18 cellular contexts compared by ENCODE assay signal in the genomic region with DNA sequence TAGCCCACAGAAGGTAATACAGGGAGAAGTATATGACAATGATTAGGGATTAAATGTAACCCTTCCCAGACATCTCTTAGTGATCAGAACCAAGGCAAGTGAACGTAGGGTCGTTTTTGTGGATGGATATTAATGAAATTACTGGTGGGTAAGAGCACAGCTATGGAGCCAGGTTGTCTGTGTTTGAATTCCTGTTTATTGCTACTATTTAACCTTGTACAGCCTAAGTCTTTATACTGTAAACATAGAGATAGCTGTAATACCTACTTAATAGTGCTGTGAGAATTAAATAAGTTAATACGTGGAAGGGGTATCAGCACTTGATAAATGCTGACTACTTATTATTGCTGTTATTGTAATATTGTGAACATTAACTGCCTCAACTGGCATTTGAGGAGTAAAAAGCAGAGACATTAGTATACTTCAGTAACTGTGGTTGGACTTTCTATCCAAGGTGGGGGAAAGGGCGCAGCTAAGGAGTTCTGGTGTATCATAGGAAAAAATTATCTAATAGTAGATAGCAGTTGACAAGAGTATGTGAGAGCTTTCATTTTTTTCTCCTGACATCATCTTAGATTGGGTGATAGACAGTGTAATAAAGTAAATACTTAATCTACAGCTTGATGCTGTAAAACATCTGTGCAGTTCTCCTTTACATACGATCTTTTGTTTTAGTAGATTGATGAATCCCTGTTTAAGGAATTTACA.
DNase-seq lines count a peak whose midpoint lies in the region; ATAC-seq, FAIRE-seq and TF ChIP-seq lines count a peak whose summit lies in the region.
"Had no signal": no experiment of that assay in that cellular context is flagged by ENCODE, and none has a peak within 500 bp of the region (broad histone marks: within the 10 kb centered on the region; RNA-seq: fewer than 3 reads in every experiment).

No MANE protein-coding gene starts in this region.

- CTCF ChIA-PET in A549 (lab: Yijun Ruan, JAX) (interaction anchor here (1.3 to 2.2 kb wide), 2 partner anchors 68 to 108 kb away, joined by 3 to 11 read pairs; a partner anchor contains a TSS), IMR-90 (lab: Yijun Ruan, JAX) (interaction anchor here (0.9 kb wide), 1 partner anchor 107 kb away, joined by 4 read pairs; no protein-coding TSS in a partner anchor)

- dilution Hi-C loops in IMR-90 (cut with HindIII; ENCODE audit: low sequenced_read_pairs, unreplicated experiment): no loop called here

- peak overlapping the region; percentile 51; the same call in 1 of the 2 replicates for H3K4ac ChIP-seq in IMR-90 (ENCODE audit: low read depth, low read length)

- peak overlapping the region; percentile 65; the same call in 1 of the 2 replicates for H4K91ac ChIP-seq in IMR-90 (ENCODE audit: insufficient read depth, low read depth, low read length)

- H2BK120ac ChIP-seq in IMR-90 (ENCODE audit: low read depth, low read length): peak overlapping the region; percentile 85

- H2AK5ac ChIP-seq in IMR-90 (ENCODE audit: low read depth, low read length): peak overlapping the region; percentile 86; the same call in 1 of the 2 replicates

- intact Hi-C loops in IMR-90 (cut with micrococcal nuclease): loop anchor here (2.0 kb wide), 1 partner anchor 69 kb away; a partner anchor contains a TSS

- TF ChIP-seq RAD21 in A549 (conservative IDR thresholded peaks at IDR 0.05 in 1 of 2, IDR thresholded peaks at IDR 0.05 in 1 of 2) (no peak), IMR-90 (IDR thresholded peaks at IDR 0.05; ENCODE audit: low read length) (no peak)

- H3K4me1 ChIP-seq in A549 (peaks cover 22% of the 10 kb centered on the region), IMR-90 (ENCODE audit: control insufficient read depth, insufficient read depth, low read length) (peaks cover 6% of the 10 kb centered on the region)

- H3K14ac ChIP-seq in IMR-90 (replicated peaks; ENCODE audit: low read depth, low read length): peak overlapping the region; percentile 69

- H3K4me3 ChIP-seq in A549 (no peak overlapping the region; the same call in 2 of the 3 replicates), IMR-90 (ENCODE audit: insufficient read depth, low read depth, low read length) (no peak overlapping the region)

- peaks cover 7% of the 10 kb centered on the region for H3K9me3 Mint-ChIP-seq in chondrocyte (ENCODE audit: low read depth)
- H3K9me3 Mint-ChIP-seq: activated CD4-positive, alpha-beta T cell treated with anti-CD3 and anti-CD28 coated beads, Interleukin-2, amount 10 ng/mL, durations not matched to agents 24 days and 14 days; activated naive CD4-positive, alpha-beta T cell treated with anti-CD3 and anti-CD28 coated beads, Interleukin-2, amount 10 ng/mL, durations not matched to agents 7 days and 5 days; T-helper 2 cell treated with Interferon-gamma antibody and Interleukin-4, amounts not matched to agents 5 μg/mL and 100 μg/mL, for 36 hours had no signal

- H3K23ac ChIP-seq in IMR-90 (ENCODE audit: low read depth, low read length): peak overlapping the region; percentile 53; the same call in 1 of the 2 replicates

- peak overlapping the region; percentile 75 for H3K18ac ChIP-seq in IMR-90 (ENCODE audit: low read depth, low read length)

- H2BK15ac ChIP-seq in IMR-90 (ENCODE audit: low read depth, low read length): 0 out of 3 replicates have a peak overlapping the region, but pooled peaks have one; percentile 45

- no peaks in the 10 kb centered on the region for H3K9me3 ChIP-seq in A549
- no peaks in the 10 kb centered on the region for H3K9me3 ChIP-seq in IMR-90 (ENCODE audit: control insufficient read depth, insufficient read depth, low read length)

- ATAC-seq in A549 (peak; percentile 55 to 71), IMR-90 (ENCODE audit: low read depth) (peak; percentile 11)

- H3K36me3 ChIP-seq in IMR-90 (ENCODE audit: control insufficient read depth, insufficient read depth, low read length): no peaks in the 10 kb centered on the region; the same call in 1 of the 2 replicates

- H3K4me3 Mint-ChIP-seq in chondrocyte (ENCODE audit: unreplicated experiment): no peak overlapping the region
- H3K4me3 Mint-ChIP-seq: activated CD4-positive, alpha-beta T cell treated with anti-CD3 and anti-CD28 coated beads, Interleukin-2, amount 10 ng/mL, durations not matched to agents 24 days and 14 days; activated naive CD4-positive, alpha-beta T cell treated with anti-CD3 and anti-CD28 coated beads, Interleukin-2, amount 10 ng/mL, durations not matched to agents 7 days and 5 days; T-helper 2 cell treated with Interferon-gamma antibody and Interleukin-4, amounts not matched to agents 5 μg/mL and 100 μg/mL, for 36 hours had no signal

- TF ChIP-seq CTCF in A549 (IDR thresholded peaks at IDR 0.05): no peak
- TF ChIP-seq CTCF in IMR-90 (conservative IDR thresholded peaks at IDR 0.05; ENCODE audit: low read depth, low read length): no peak
- TF ChIP-seq CTCF in chondrocyte (IDR thresholded peaks at IDR 0.05): no peak

- H3K36me3 Mint-ChIP-seq in chondrocyte (ENCODE audit: low read depth): peaks cover 3% of the 10 kb centered on the region

- H2AFZ ChIP-seq in IMR-90 (replicated peaks; ENCODE audit: low read length, poor library complexity): no peak overlapping the region

- H3K27ac ChIP-seq in A549 (peak overlapping the region; percentile 70 to 80), IMR-90 (ENCODE audit: insufficient read depth, low read length) (peak overlapping the region; percentile 50)

- FAIRE-seq in A549 (lab: Jason Lieb, UNC): no peak

- H2BK5ac ChIP-seq in IMR-90 (ENCODE audit: low read depth, low read length, poor library complexity, severe bottlenecking): peak overlapping the region; percentile 96

- peak overlapping the region; percentile 38; the same call in 1 of the 2 replicates for H2BK20ac ChIP-seq in IMR-90 (ENCODE audit: low read depth, low read length)

- in situ Hi-C loops in IMR-90 (cut with MboI; ENCODE audit: low sequenced_read_pairs): no loop called here

- POLR2A ChIA-PET in A549 (lab: Yijun Ruan, JAX): no interaction called here
- POLR2A ChIA-PET in IMR-90 (lab: Charles Lee; ENCODE audit: unreplicated experiment): no interaction called here

- peaks cover 10 to 38% of the 10 kb centered on the region in 2 experiments for H3K79me1 ChIP-seq in IMR-90 (ENCODE audit: low read depth in 1 of 2, low read length in 2 of 2)

- H3K56ac ChIP-seq in IMR-90 (ENCODE audit: extremely low read depth, insufficient read depth, low read length): peak overlapping the region; percentile 83; the same call in 1 of the 2 replicates

- peak overlapping the region; percentile 72 for H3K4me2 ChIP-seq in A549
- H3K4me2 ChIP-seq in IMR-90 (ENCODE audit: low read depth, low read length): peak overlapping the region; percentile 46; the same call in 1 of the 2 replicates

- H3K9ac ChIP-seq in IMR-90 (ENCODE audit: low read depth, low read length): peak overlapping the region; percentile 36; the same call in 1 of the 2 replicates

- peak overlapping the region; percentile 66 for H3K27ac Mint-ChIP-seq in chondrocyte (ENCODE audit: unreplicated experiment)
- H3K27ac Mint-ChIP-seq: activated CD4-positive, alpha-beta T cell treated with anti-CD3 and anti-CD28 coated beads, Interleukin-2, amount 10 ng/mL, durations not matched to agents 24 days and 14 days; activated naive CD4-positive, alpha-beta T cell treated with anti-CD3 and anti-CD28 coated beads, Interleukin-2, amount 10 ng/mL, durations not matched to agents 7 days and 5 days; T-helper 2 cell treated with Interferon-gamma antibody and Interleukin-4, amounts not matched to agents 5 μg/mL and 100 μg/mL, for 36 hours had no signal

- H4K8ac ChIP-seq in IMR-90 (ENCODE audit: low read depth in 2 of 2, low read length in 2 of 2): peak overlapping the region; percentile 36 to 67; a peak in 2 of 4 replicates

- TF ChIP-seq POLR2A in A549 (IDR thresholded peaks at IDR 0.05; ENCODE audit: low read length) (no peak), IMR-90 (IDR thresholded peaks at IDR 0.05; ENCODE audit: low read depth, low read length) (no peak)

- no peaks in the 10 kb centered on the region for H3K9me1 ChIP-seq in IMR-90 (ENCODE audit: insufficient read depth, low read length)

- TF ChIP-seq EP300 in A549 (IDR thresholded peaks at IDR 0.05): no peak

- peaks cover 18% of the 10 kb centered on the region for H3K4me1 Mint-ChIP-seq in chondrocyte (ENCODE audit: low read depth)
- H3K4me1 Mint-ChIP-seq: activated naive CD4-positive, alpha-beta T cell treated with anti-CD3 and anti-CD28 coated beads, Interleukin-2, amount 10 ng/mL, durations not matched to agents 7 days and 5 days had no signal

- no TSS peak for BruUV-seq in IMR-90 (replicated peaks; lab: Mats Ljungman, UMichigan)

- no peaks in the 10 kb centered on the region for H3K27me3 ChIP-seq in IMR-90 (ENCODE audit: control insufficient read depth, insufficient read depth, low read length)

- H4K20me1 ChIP-seq in IMR-90 (ENCODE audit: insufficient read depth, low read length): no peaks in the 10 kb centered on the region; the same call in 1 of the 2 replicates

- H2AK9ac ChIP-seq in IMR-90 (replicated peaks; ENCODE audit: low read depth, low read length, poor library complexity): no peak overlapping the region

- H4K5ac ChIP-seq in IMR-90 (ENCODE audit: low read depth, low read length): peak overlapping the region; percentile 69; the same call in 1 of the 2 replicates

- 37% methylated on average over 5 of the region's 5 CpGs for WGBS in A549 (ENCODE audit: missing lambda C conversion rate)
- no CpG with 5 or more reads among the region's 5 CpGs for WGBS in IMR-90 (ENCODE audit: extremely low coverage in 2 of 2, insufficient read length in 1 of 2), 2 experiments

- H3K27me3 Mint-ChIP-seq in chondrocyte (ENCODE audit: low read depth): no peaks in the 10 kb centered on the region
- H3K27me3 Mint-ChIP-seq: activated CD4-positive, alpha-beta T cell treated with anti-CD3 and anti-CD28 coated beads, Interleukin-2, amount 10 ng/mL, durations not matched to agents 24 days and 14 days; activated naive CD4-positive, alpha-beta T cell treated with anti-CD3 and anti-CD28 coated beads, Interleukin-2, amount 10 ng/mL, durations not matched to agents 7 days and 5 days had no signal

- peak; percentile 12 to 13 for DNase-seq in A549 (ENCODE audit: low read depth in 1 of 2, low spot score in 1 of 2)
- DNase-seq in IMR-90: peak; percentile 41
- no peak for DNase-seq in chondrocyte (ENCODE audit: low spot score)
- peak; percentile 68 for DNase-seq in iris pigment epithelial cell (ENCODE audit: low read depth)
- DNase-seq in NCI-H1436 treated with DMSO at 0.1 percent for 48 hours (lab: John Stamatoyannopoulos, UW): no peak
- no peak for DNase-seq in NCI-H1048 (lab: John Stamatoyannopoulos, UW)
- no peak for DNase-seq in SIG-M5 (lab: John Stamatoyannopoulos, UW)
- DNase-seq in GOT3 (lab: John Stamatoyannopoulos, UW): no peak
- DNase-seq: activated CD4-positive, alpha-beta T cell treated with anti-CD3 and anti-CD28 coated beads, Interleukin-2, amount 10 ng/mL, durations not matched to agents 24 days and 14 days; activated naive CD4-positive, alpha-beta T cell treated with anti-CD3 and anti-CD28 coated beads, Interleukin-2, amount 10 ng/mL, durations not matched to agents 7 days and 5 days; hippocampal formation; Karpas-422; left colon; NCI-H1417 treated with DMSO at 0.1 percent for 48 hours; NK-92 treated with Interleukin-12 subunit alpha and Interleukin-12 subunit beta, amount 100 ng/mL, for 24 hours; stimulated activated CD4-positive, alpha-beta T cell treated with anti-CD3 and anti-CD28 coated beads, Interleukin-12 subunit alpha, Interleukin-12 subunit beta, amount 100 ng/mL, for 4 hours; stimulated activated naive CD4-positive, alpha-beta T cell had no signal

Comparison
In these comparisons a context has a peak if more than half of its experiments do, and no peak if none do; other contexts are left out.
1. DNase-seq: peak in A549 (2 of 2), IMR-90 (single experiment) and iris pigment epithelial cell (single experiment); none in chondrocyte (single experiment), NCI-H1436 treated with DMSO at 0.1 percent for 48 hours (single experiment), NCI-H1048 (single experiment), SIG-M5 (single experiment) and GOT3 (single experiment).